ENCODE assay signal across 22 cellular contexts in genomic region chr1:242629396-242629795, GRCh38.
DNase-seq lines count a peak whose midpoint lies in the region; ATAC-seq, FAIRE-seq and TF ChIP-seq lines count a peak whose summit lies in the region.
"Had no signal": no experiment of that assay in that cellular context is flagged by ENCODE, and none has a peak within 500 bp of the region (broad histone marks: within the 10 kb centered on the region; RNA-seq: fewer than 3 reads in every experiment).

No MANE protein-coding gene starts in this region.

- in situ Hi-C loops in ACHN (cut with HindIII; ENCODE audit: low pct_ligation_motif_present, low pct_unique_long_range_greater_than_20kb, low sequenced_read_pairs) = no loop called here

- no peak overlapping the region for H3K4me3 Mint-ChIP-seq in MCF 10A (ENCODE audit: unreplicated experiment)
- H3K4me3 Mint-ChIP-seq: activated CD8-positive, alpha-beta T cell treated with anti-CD3 and anti-CD28 coated beads for 36 hours; activated naive CD4-positive, alpha-beta T cell treated with anti-CD3 and anti-CD28 coated beads for 36 hours; activated T-cell treated with anti-CD3 and anti-CD28 coated beads, Interleukin-2, amount 50 U/mL, for 24 hours; T-helper 1 cell treated with Interleukin-12 subunit alpha and Interleukin-12 subunit beta and Interleukin-4 antibody, amounts not matched to agents 30 μg/mL and 1 μg/mL, for 36 hours; WTC11 had no signal

- CTCF ChIA-PET in MCF 10A (lab: Yijun Ruan, JAX) = interaction anchor here (0.6 to 0.7 kb wide), 5 partner anchors 40 to 644 kb away, joined by 3 to 4 read pairs (median 3); no protein-coding TSS in a partner anchor

- no peak for TF ChIP-seq CTCF in MCF 10A (IDR thresholded peaks at IDR 0.05; ENCODE audit: unreplicated experiment)
- no peak for TF ChIP-seq CTCF in breast epithelium (IDR thresholded peaks at IDR 0.05)
- no peak for TF ChIP-seq CTCF in bronchial epithelial cell (IDR thresholded peaks at IDR 0.05; ENCODE audit: insufficient read depth, low read length, severe bottlenecking)

- no peaks in the 10 kb centered on the region for H3K9me3 Mint-ChIP-seq in MCF 10A (ENCODE audit: unreplicated experiment)
- H3K9me3 Mint-ChIP-seq: activated CD8-positive, alpha-beta T cell treated with anti-CD3 and anti-CD28 coated beads for 36 hours; activated T-cell treated with anti-CD3 and anti-CD28 coated beads, Interleukin-2, amount 50 U/mL, for 24 hours had no signal

- no peaks in the 10 kb centered on the region for H3K36me3 ChIP-seq in breast epithelium
- H3K36me3 ChIP-seq in bronchial epithelial cell (ENCODE audit: control insufficient read depth, insufficient read depth, low read length) = no peaks in the 10 kb centered on the region
- H3K36me3 ChIP-seq: ascending aorta, left ventricle myocardium inferior had no signal

- no peaks in the 10 kb centered on the region for H3K27me3 Mint-ChIP-seq in MCF 10A (ENCODE audit: insufficient read depth, unreplicated experiment)
- H3K27me3 Mint-ChIP-seq: activated CD8-positive, alpha-beta T cell treated with anti-CD3 and anti-CD28 coated beads for 36 hours; activated T-cell treated with anti-CD3 and anti-CD28 coated beads, Interleukin-2, amount 50 U/mL, for 24 hours had no signal

- FAIRE-seq in bronchial epithelial cell (lab: Jason Lieb, UNC) (no peak), urothelium cell line (lab: Jason Lieb, UNC) (no peak)

- no peak for ATAC-seq in GM21515 (IDR thresholded peaks at IDR 0.05; ENCODE audit: unreplicated experiment)
- ATAC-seq: activated CD8-positive, alpha-beta T cell treated with anti-CD3 and anti-CD28 coated beads for 36 hours; right cardiac atrium; WTC11 had no signal

- no peaks in the 10 kb centered on the region for H3K4me1 ChIP-seq in breast epithelium
- H3K4me1 ChIP-seq: ascending aorta, left ventricle myocardium inferior had no signal

- intact Hi-C loops in MCF 10A (cut with micrococcal nuclease) = loop anchor here (1.0 to 5.0 kb wide), 4 partner anchors 99 to 198 kb away; partner anchors contain the start of gene PLD5
- intact Hi-C loops in breast epithelium (cut with DNase I; ENCODE audit: low total_unique reads) = no loop called here

- DNase-seq in MCF 10A (ENCODE audit: unreplicated experiment) (peak; percentile 85), breast epithelium (ENCODE audit: low spot score in 2 of 2) (no peak), NOMO-1 treated with DMSO at 0.1 percent for 48 hours (lab: John Stamatoyannopoulos, UW; ENCODE audit: unreplicated experiment) (peak; percentile 69), bronchial epithelial cell (ENCODE audit: low read depth) (peak; percentile 72), urothelium cell line (ENCODE audit: low spot score) (peak; percentile 16), ACHN (no peak), DMS114 treated with DMSO at 0.1 percent for 48 hours (lab: John Stamatoyannopoulos, UW; ENCODE audit: unreplicated experiment) (no peak)
- DNase-seq: activated CD8-positive, alpha-beta T cell treated with anti-CD3 and anti-CD28 coated beads for 36 hours; activated naive CD4-positive, alpha-beta T cell treated with anti-CD3 and anti-CD28 coated beads for 36 hours; activated T-cell treated with anti-CD3 and anti-CD28 coated beads, Interleukin-2, amount 50 U/mL, for 24 hours; effector CD8-positive, alpha-beta T cell; glutamatergic neuron; left ventricle myocardium inferior; NCI-H1105 treated with DMSO at 0.1 percent for 48 hours; NCI-H526 treated with DMSO at 0.1 percent for 48 hours; right cardiac atrium; SHP77 treated with DMSO at 0.1 percent for 48 hours had no signal

- H3K4me1 Mint-ChIP-seq in MCF 10A (ENCODE audit: insufficient read depth, unreplicated experiment) = peaks cover 14% of the 10 kb centered on the region
- H3K4me1 Mint-ChIP-seq: WTC11 had no signal

- no peak overlapping the region for H3K4me3 ChIP-seq in breast epithelium
- no peak overlapping the region for H3K4me3 ChIP-seq in bronchial epithelial cell (ENCODE audit: low read depth, low read length)
- H3K4me3 ChIP-seq: ascending aorta, left ventricle myocardium inferior had no signal

- no peaks in the 10 kb centered on the region for H3K36me3 Mint-ChIP-seq in MCF 10A (ENCODE audit: insufficient read depth, unreplicated experiment)
- H3K36me3 Mint-ChIP-seq: WTC11 had no signal

- no peak for TF ChIP-seq POLR2A in breast epithelium (IDR thresholded peaks at IDR 0.05)

- BruUV-seq in MCF 10A (replicated peaks; lab: Mats Ljungman, UMichigan) = no TSS peak

- no peak overlapping the region for H3K27ac ChIP-seq in breast epithelium
- H3K27ac ChIP-seq: ascending aorta, HL-60, left ventricle myocardium inferior had no signal

- POLR2A ChIA-PET in MCF 10A (lab: Yijun Ruan, JAX) = interaction anchor here (0.9 to 1.1 kb wide), 2 partner anchors 10 to 106 kb away, joined by 3 read pairs; no protein-coding TSS in a partner anchor

- H3K27ac Mint-ChIP-seq in MCF 10A (ENCODE audit: low read depth, unreplicated experiment) = peak overlapping the region; percentile 77
- H3K27ac Mint-ChIP-seq: activated CD8-positive, alpha-beta T cell treated with anti-CD3 and anti-CD28 coated beads for 36 hours; activated naive CD4-positive, alpha-beta T cell treated with anti-CD3 and anti-CD28 coated beads for 36 hours; activated T-cell treated with anti-CD3 and anti-CD28 coated beads, Interleukin-2, amount 50 U/mL, for 24 hours; T-helper 1 cell treated with Interleukin-12 subunit alpha and Interleukin-12 subunit beta and Interleukin-4 antibody, amounts not matched to agents 30 μg/mL and 1 μg/mL, for 36 hours; WTC11 had no signal

- no peaks in the 10 kb centered on the region for H3K27me3 ChIP-seq in breast epithelium
- H3K27me3 ChIP-seq in bronchial epithelial cell (ENCODE audit: control insufficient read depth, insufficient read depth, low read length) = no peaks in the 10 kb centered on the region
- H3K27me3 ChIP-seq: ascending aorta had no signal

- no peaks in the 10 kb centered on the region for H3K9me3 ChIP-seq in breast epithelium
- H3K9me3 ChIP-seq: ascending aorta, left ventricle myocardium inferior had no signal

Comparison
In these comparisons a context has a peak if more than half of its experiments do, and no peak if none do; other contexts are left out.
1. DNase-seq: peak in MCF 10A (single experiment), NOMO-1 treated with DMSO at 0.1 percent for 48 hours (single experiment), bronchial epithelial cell (single experiment) and urothelium cell line (single experiment); none in breast epithelium (0 of 2), ACHN (single experiment) and DMS114 treated with DMSO at 0.1 percent for 48 hours (single experiment).